30 cellular contexts compared by ENCODE assay signal in genomic region chr6:7959453-7959852, GRCh38.
"Had no signal": no experiment of that assay in that cellular context is flagged by ENCODE, and none has a peak within 500 bp of the region (broad histone marks: within the 10 kb centered on the region; RNA-seq: fewer than 3 reads in every experiment).

No MANE protein-coding gene starts in this region.

- DNase-seq: activated CD4-positive, alpha-beta T cell treated with anti-CD3 and anti-CD28 coated beads for 1 hour; activated CD4-positive, alpha-beta T cell treated with anti-CD3 and anti-CD28 coated beads, Interleukin-2, amount 50 U/mL, for 48 hours; activated CD4-positive, CD25-positive, alpha-beta regulatory T cell; activated CD8-positive, alpha-beta memory T cell treated with anti-CD3 and anti-CD28 coated beads, Interleukin-2, amount 50 U/mL, for 4 hours; activated CD8-positive, alpha-beta T cell treated with anti-CD3 and anti-CD28 coated beads, Interleukin-2, amount 10 ng/mL, durations not matched to agents 7 days and 5 days; activated gamma-delta T cell treated with Interleukin-2 at 50 U/mL for 16 hours; activated naive CD4-positive, alpha-beta T cell treated with anti-CD3 and anti-CD28 coated beads for 36 hours; activated T-cell treated with anti-CD3 and anti-CD28 coated beads for 4 hours; activated T-cell treated with anti-CD3 and anti-CD28 coated beads, Interleukin-2, amount 50 U/mL, for 4 hours; adrenal gland; body of pancreas; central memory CD4-positive, alpha-beta T cell; Kasumi-1; KG1; MG63; NCI-H1048; NCI-H1105 treated with DMSO at 0.1 percent for 48 hours; NCI-H1436; NCI-H1694 treated with DMSO at 0.1 percent for 48 hours; NCI-H2029; NCI-H345; NCI-H526 treated with DMSO at 0.1 percent for 48 hours; Right ventricle myocardium superior; SW 1271; T-helper 1 cell; T-helper 2 cell; T-helper 9 cell; WERI-Rb-1 had no signal

- H3K27ac ChIP-seq: adrenal gland, body of pancreas, WERI-Rb-1 had no signal

- FAIRE-seq: astrocyte had no signal

- H3K4me3 ChIP-seq: adrenal gland, body of pancreas, MG63 had no signal

- ATAC-seq: activated CD8-positive, alpha-beta T cell treated with anti-CD3 and anti-CD28 coated beads, Interleukin-2, amount 10 ng/mL, durations not matched to agents 7 days and 5 days; activated naive CD4-positive, alpha-beta T cell treated with anti-CD3 and anti-CD28 coated beads, Interleukin-2, amount 50 U/mL, for 72 hours; activated T-cell treated with anti-CD3 and anti-CD28 coated beads, Interleukin-2, amount 50 U/mL, for 4 hours; body of pancreas had no signal

- H3K36me3 ChIP-seq: adrenal gland, MG63, WERI-Rb-1 had no signal

- H3K4me1 ChIP-seq: adrenal gland, body of pancreas had no signal

- H3K27me3 ChIP-seq: adrenal gland, body of pancreas, MG63 had no signal

- H3K9me3 ChIP-seq: adrenal gland, body of pancreas, MG63 had no signal
